Comparison of ENCODE assay signal across 13 cellular contexts in the genomic region with DNA sequence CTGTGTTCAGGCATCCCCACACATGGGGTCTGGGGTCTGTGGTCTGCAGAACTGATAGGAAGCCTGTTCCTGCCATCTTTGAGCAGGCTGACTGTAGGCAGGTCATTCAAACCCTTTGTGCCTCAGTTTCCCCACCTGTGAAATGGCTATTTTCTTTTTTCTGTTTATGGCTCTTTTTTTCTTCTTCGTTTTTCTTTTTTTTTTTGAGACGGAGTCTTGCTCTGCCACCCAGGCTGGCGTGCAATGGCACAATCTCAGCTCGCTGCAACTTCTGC.
"Had no signal": no experiment of that assay in that cellular context is flagged by ENCODE, and none has a peak within 500 bp of the region (broad histone marks: within the 10 kb centered on the region; RNA-seq: fewer than 3 reads in every experiment).

No MANE protein-coding gene starts in this region.

- H2AFZ ChIP-seq: hepatocyte, parathyroid adenoma had no signal

- H3K27me3 ChIP-seq: cardiac muscle cell, hepatocyte, left lung had no signal

- H3K4me3 ChIP-seq: cardiac muscle cell, hepatocyte, left lung had no signal

- FAIRE-seq: endometrium had no signal

- H3K4me1 ChIP-seq: left lung, parathyroid adenoma had no signal

- H3K4me2 ChIP-seq: hepatocyte had no signal

- DNase-seq: activated naive CD4-positive, alpha-beta T cell; activated naive CD8-positive, alpha-beta T cell treated with anti-CD3 and anti-CD28 coated beads, Interleukin-2, amount 10 ng/mL, durations not matched to agents 7 days and 5 days; activated T-cell treated with anti-CD3 and anti-CD28 coated beads, Interleukin-2, amount 50 U/mL, for 1 hour; cortex of kidney; immature natural killer cell; left lung; stimulated activated CD4-positive, alpha-beta T cell treated with anti-CD3 and anti-CD28 coated beads, Interleukin-4, amount 100 ng/mL, for 1 hour; stimulated activated naive CD4-positive, alpha-beta T cell; T1000 had no signal

- H3K27ac ChIP-seq: cardiac muscle cell, hepatocyte, left lung, parathyroid adenoma had no signal

- H3K36me3 ChIP-seq: cardiac muscle cell had no signal

- H3K79me2 ChIP-seq: hepatocyte, parathyroid adenoma had no signal

- H3K9ac ChIP-seq: parathyroid adenoma had no signal

- H3K9me3 ChIP-seq: left lung had no signal
